Comparison of ENCODE assay signal across 19 cellular contexts in genomic region chr2:171965661-171966060, GRCh38.
"Had no signal": no experiment of that assay in that cellular context is flagged by ENCODE, and none has a peak within 500 bp of the region (broad histone marks: within the 10 kb centered on the region; RNA-seq: fewer than 3 reads in every experiment).

No MANE protein-coding gene starts in this region.

- H3K27ac Mint-ChIP-seq: progenitor cell of endocrine pancreas; stimulated activated effector memory CD8-positive, alpha-beta T cell treated with anti-CD3 and anti-CD28 coated beads, Interleukin-12 subunit alpha, Interleukin-12 subunit beta, amount 100 ng/mL, for 72 hours; type B pancreatic cell had no signal

- H3K4me1 Mint-ChIP-seq: naive B cell; stimulated activated effector memory CD8-positive, alpha-beta T cell treated with anti-CD3 and anti-CD28 coated beads, Interleukin-12 subunit alpha, Interleukin-12 subunit beta, amount 100 ng/mL, for 72 hours had no signal

- H3K36me3 ChIP-seq: ovary had no signal

- H3K9me3 Mint-ChIP-seq: naive B cell; stimulated activated effector memory CD8-positive, alpha-beta T cell treated with anti-CD3 and anti-CD28 coated beads, Interleukin-12 subunit alpha, Interleukin-12 subunit beta, amount 100 ng/mL, for 72 hours; type B pancreatic cell had no signal

- DNase-seq: effector memory CD4-positive, alpha-beta T cell; heart left ventricle; hippocampal formation; kidney glomerular epithelial cell; mesendoderm; naive B cell; nucleus accumbens; ovary; right cardiac atrium; stimulated activated CD4-positive, alpha-beta T cell treated with anti-CD3 and anti-CD28 coated beads, Interleukin-4, amount 100 ng/mL, for 1 hour; stimulated activated CD8-positive, alpha-beta memory T cell treated with anti-CD3 and anti-CD28 coated beads, Interleukin-4, amount 100 ng/mL, for 48 hours; stimulated activated naive CD8-positive, alpha-beta T cell treated with anti-CD3 and anti-CD28 coated beads, Interleukin-15, Interleukin-2, amounts not matched to agents 100 U/mL and 50 U/mL, for 24 hours; thyroid gland had no signal

- H3K4me3 Mint-ChIP-seq: naive B cell; stimulated activated effector memory CD8-positive, alpha-beta T cell treated with anti-CD3 and anti-CD28 coated beads, Interleukin-12 subunit alpha, Interleukin-12 subunit beta, amount 100 ng/mL, for 72 hours; type B pancreatic cell had no signal

- H3K4me3 ChIP-seq: heart left ventricle, ovary, smooth muscle cell, suprapubic skin, thyroid gland had no signal

- H3K9me3 ChIP-seq: heart left ventricle, ovary, suprapubic skin, thyroid gland had no signal

- H3K27ac ChIP-seq: heart left ventricle, ovary, suprapubic skin, thyroid gland had no signal

- H3K4me1 ChIP-seq: suprapubic skin, thyroid gland had no signal

- H3K27me3 Mint-ChIP-seq: naive B cell, progenitor cell of endocrine pancreas, type B pancreatic cell had no signal

- ATAC-seq: esophagus mucosa; heart left ventricle; right cardiac atrium; stimulated activated effector memory CD8-positive, alpha-beta T cell treated with anti-CD3 and anti-CD28 coated beads, Interleukin-12 subunit alpha, Interleukin-12 subunit beta, amount 100 ng/mL, for 72 hours; stimulated activated naive CD8-positive, alpha-beta T cell treated with anti-CD3 and anti-CD28 coated beads, Interleukin-15, Interleukin-2, amounts not matched to agents 100 U/mL and 50 U/mL, for 24 hours had no signal
